16 cellular contexts compared by ENCODE assay signal in genomic region chr1:59999746-60000145, GRCh38.
"Had no signal": no experiment of that assay in that cellular context is flagged by ENCODE, and none has a peak within 500 bp of the region (broad histone marks: within the 10 kb centered on the region; RNA-seq: fewer than 3 reads in every experiment).

No MANE protein-coding gene starts in this region.

- H3K27ac Mint-ChIP-seq: naive thymus-derived CD4-positive, alpha-beta T cell; progenitor cell of endocrine pancreas had no signal

- H3K36me3 Mint-ChIP-seq: naive thymus-derived CD4-positive, alpha-beta T cell had no signal

- H3K4me1 Mint-ChIP-seq: naive thymus-derived CD4-positive, alpha-beta T cell had no signal

- H3K4me3 Mint-ChIP-seq: naive thymus-derived CD4-positive, alpha-beta T cell had no signal

- DNase-seq: colonic mucosa; dermis blood vessel endothelial cell; esophagus squamous epithelium; foreskin fibroblast; glutamatergic neuron; islet precursor cell; mammary epithelial cell; naive thymus-derived CD4-positive, alpha-beta T cell; pancreas; right lobe of liver; stimulated activated CD4-positive, alpha-beta T cell treated with anti-CD3 and anti-CD28 coated beads, Interleukin-1b, Interleukin-23, amount 100 ng/mL, for 48 hours; stimulated activated CD4-positive, alpha-beta T cell treated with anti-CD3 and anti-CD28 coated beads, Interleukin-4, amount 100 ng/mL, for 4 hours; stimulated activated naive CD4-positive, alpha-beta T cell treated with Interleukin-2 at 50 U/mL for 16 hours; tibial artery; upper lobe of right lung had no signal

- H3K27me3 Mint-ChIP-seq: progenitor cell of endocrine pancreas had no signal
